In genomic region chr12:78179346-78179745, GRCh38 we compare ENCODE assay signal across 18 cellular contexts.
"Had no signal": no experiment of that assay in that cellular context is flagged by ENCODE, and none has a peak within 500 bp of the region (broad histone marks: within the 10 kb centered on the region; RNA-seq: fewer than 3 reads in every experiment).

No MANE protein-coding gene starts in this region.

- H3K36me3 ChIP-seq: cardiac muscle cell, colonic mucosa, transverse colon, uterus had no signal

- H3K27me3 Mint-ChIP-seq: activated CD4-positive, alpha-beta memory T cell treated with anti-CD3 and anti-CD28 coated beads for 36 hours; activated naive CD8-positive, alpha-beta T cell had no signal

- H3K4me3 Mint-ChIP-seq: activated CD4-positive, alpha-beta memory T cell treated with anti-CD3 and anti-CD28 coated beads for 36 hours; activated naive CD8-positive, alpha-beta T cell; activated T-helper 1 cell treated with anti-CD3 and anti-CD28 coated beads, Interleukin-12 subunit alpha, Interleukin-12 subunit beta, Interleukin-2, Interleukin-4 antibody, amounts not matched to agents 30 ng/mL and 10 ng/mL and 1 ng/mL, durations not matched to agents 14 hours and 24 hours and 36 hours; natural killer cell; T-helper 1 cell treated with Interleukin-12 subunit alpha and Interleukin-12 subunit beta and Interleukin-4 antibody, amounts not matched to agents 30 μg/mL and 1 μg/mL, for 36 hours had no signal

- H3K9me3 Mint-ChIP-seq: activated T-helper 1 cell treated with anti-CD3 and anti-CD28 coated beads, Interleukin-12 subunit alpha, Interleukin-12 subunit beta, Interleukin-2, Interleukin-4 antibody, amounts not matched to agents 30 ng/mL and 10 ng/mL and 1 ng/mL, durations not matched to agents 14 hours and 24 hours and 36 hours; T-helper 1 cell treated with Interleukin-12 subunit alpha and Interleukin-12 subunit beta and Interleukin-4 antibody, amounts not matched to agents 30 μg/mL and 1 μg/mL, for 36 hours had no signal

- H3K27me3 ChIP-seq: cardiac muscle cell, colonic mucosa, transverse colon, uterus had no signal

- ATAC-seq: natural killer cell had no signal

- H3K4me1 ChIP-seq: colonic mucosa, transverse colon, uterus had no signal

- H3K36me3 Mint-ChIP-seq: activated CD4-positive, alpha-beta memory T cell treated with anti-CD3 and anti-CD28 coated beads for 36 hours; activated naive CD8-positive, alpha-beta T cell; natural killer cell had no signal

- H3K9me3 ChIP-seq: colonic mucosa, transverse colon, uterus had no signal

- DNase-seq: activated CD4-positive, alpha-beta memory T cell treated with anti-CD3 and anti-CD28 coated beads for 36 hours; activated T-cell treated with anti-CD3 and anti-CD28 coated beads for 4 hours; colonic mucosa; erythroblast; foreskin melanocyte; glutamatergic neuron; hippocampal formation; islet precursor cell; natural killer cell; stimulated activated CD8-positive, alpha-beta memory T cell treated with anti-CD3 and anti-CD28 coated beads, Interleukin-4, amount 100 ng/mL, for 48 hours; stimulated activated naive CD4-positive, alpha-beta T cell treated with Interleukin-2 at 50 U/mL for 16 hours; transverse colon; uterus had no signal

- H3K4me1 Mint-ChIP-seq: natural killer cell had no signal

- H3K27ac ChIP-seq: cardiac muscle cell, colonic mucosa, transverse colon, uterus had no signal

- H3K27ac Mint-ChIP-seq: activated CD4-positive, alpha-beta memory T cell treated with anti-CD3 and anti-CD28 coated beads for 36 hours; activated naive CD8-positive, alpha-beta T cell; activated T-helper 1 cell treated with anti-CD3 and anti-CD28 coated beads, Interleukin-12 subunit alpha, Interleukin-12 subunit beta, Interleukin-2, Interleukin-4 antibody, amounts not matched to agents 30 ng/mL and 10 ng/mL and 1 ng/mL, durations not matched to agents 14 hours and 24 hours and 36 hours; natural killer cell; T-helper 1 cell treated with Interleukin-12 subunit alpha and Interleukin-12 subunit beta and Interleukin-4 antibody, amounts not matched to agents 30 μg/mL and 1 μg/mL, for 36 hours had no signal

- H3K4me3 ChIP-seq: cardiac muscle cell, colonic mucosa, lung, transverse colon, uterus had no signal
